1 cellular context compared by ENCODE assay signal in genomic region chr6:156511051-156511450, GRCh38.
TF ChIP-seq lines count a peak whose summit lies in the region.

No MANE protein-coding gene starts in this region.

TF ChIP-seq in HepG2, 621 proteins besides CTCF, POLR2A, EP300 and RAD21 (continued from another document):
- TF ChIP-seq HOMEZ (CRISPR knock-in tag; IDR thresholded peaks at IDR 0.05; ENCODE audit: low read depth) (no peak), NCOA2 (CRISPR knock-in tag; IDR thresholded peaks at IDR 0.05) (no peak), ZNF597 (CRISPR knock-in tag; IDR thresholded peaks at IDR 0.05) (no peak), JUNB (CRISPR knock-in tag; IDR thresholded peaks at IDR 0.05; ENCODE audit: borderline replicate concordance) (no peak)
